In genomic region chr1:207763091-207763490, GRCh38 we compare ENCODE assay signal across 21 cellular contexts.
"Had no signal": no experiment of that assay in that cellular context is flagged by ENCODE, and none has a peak within 500 bp of the region (broad histone marks: within the 10 kb centered on the region; RNA-seq: fewer than 3 reads in every experiment).

No MANE protein-coding gene starts in this region.

- H3K9me3 ChIP-seq: esophagus squamous epithelium, gastroesophageal sphincter, ovary, right atrium auricular region, tibial artery had no signal

- H3K4me3 ChIP-seq: esophagus squamous epithelium, gastroesophageal sphincter, ovary, right atrium auricular region, smooth muscle cell, tibial artery had no signal

- DNase-seq: cerebellar nuclear complex; effector memory CD8-positive, alpha-beta T cell; esophagus squamous epithelium; foreskin fibroblast; glutamatergic neuron; immature natural killer cell; naive thymus-derived CD4-positive, alpha-beta T cell; nucleus accumbens; stimulated activated CD4-positive, alpha-beta T cell treated with anti-CD3 and anti-CD28 coated beads, Interleukin-4, amount 100 ng/mL, for 1 hour; stimulated activated CD8-positive, alpha-beta memory T cell treated with anti-CD3 and anti-CD28 coated beads, Interleukin-4, amount 100 ng/mL, for 48 hours; stimulated activated naive CD8-positive, alpha-beta T cell treated with anti-CD3 and anti-CD28 coated beads, Interleukin-15, Interleukin-2, amounts not matched to agents 100 U/mL and 50 U/mL, for 24 hours; tibial artery had no signal

- H3K27ac ChIP-seq: epithelial cell of prostate, esophagus squamous epithelium, gastroesophageal sphincter, ovary, right atrium auricular region, tibial artery had no signal

- ATAC-seq: effector memory CD8-positive, alpha-beta T cell; gastroesophageal sphincter; naive thymus-derived CD4-positive, alpha-beta T cell; stimulated activated effector memory CD8-positive, alpha-beta T cell treated with anti-CD3 and anti-CD28 coated beads, Interleukin-12 subunit alpha, Interleukin-12 subunit beta, amount 100 ng/mL, for 72 hours; stimulated activated naive CD8-positive, alpha-beta T cell treated with anti-CD3 and anti-CD28 coated beads, Interleukin-15, Interleukin-2, amounts not matched to agents 100 U/mL and 50 U/mL, for 24 hours had no signal

- H3K27ac Mint-ChIP-seq: dendritic cell treated with granulocyte-macrophage colony-stimulating factor and Interleukin-4, amounts not matched to agents 40 ng/mL and 50 ng/mL, for 4 days; effector memory CD8-positive, alpha-beta T cell; naive thymus-derived CD4-positive, alpha-beta T cell had no signal

- H3K9me3 Mint-ChIP-seq: effector memory CD8-positive, alpha-beta T cell; immature natural killer cell; stimulated activated effector memory CD8-positive, alpha-beta T cell treated with anti-CD3 and anti-CD28 coated beads, Interleukin-12 subunit alpha, Interleukin-12 subunit beta, amount 100 ng/mL, for 72 hours had no signal

- H3K36me3 ChIP-seq: ovary had no signal

- H3K27me3 ChIP-seq: esophagus squamous epithelium, gastroesophageal sphincter, ovary, right atrium auricular region, tibial artery had no signal

- H3K4me3 Mint-ChIP-seq: dendritic cell treated with granulocyte-macrophage colony-stimulating factor and Interleukin-4, amounts not matched to agents 40 ng/mL and 50 ng/mL, for 4 days; effector memory CD8-positive, alpha-beta T cell; immature natural killer cell; naive thymus-derived CD4-positive, alpha-beta T cell; stimulated activated effector memory CD8-positive, alpha-beta T cell treated with anti-CD3 and anti-CD28 coated beads, Interleukin-12 subunit alpha, Interleukin-12 subunit beta, amount 100 ng/mL, for 72 hours had no signal

- H3K4me2 ChIP-seq: smooth muscle cell had no signal

- H3K27me3 Mint-ChIP-seq: dendritic cell treated with granulocyte-macrophage colony-stimulating factor and Interleukin-4, amounts not matched to agents 40 ng/mL and 50 ng/mL, for 4 days; effector memory CD8-positive, alpha-beta T cell; naive thymus-derived CD4-positive, alpha-beta T cell had no signal

- FAIRE-seq: colon, keratinocyte had no signal

- H3K4me1 ChIP-seq: esophagus squamous epithelium, gastroesophageal sphincter, right atrium auricular region, tibial artery had no signal
